25 cellular contexts compared by ENCODE assay signal in genomic region chr1:175735144-175735543, GRCh38. TPM values are rescaled to one million over a fixed set of nuclear protein-coding genes. Genes with fewer than 3 reads are reported as not detected.
"Had no signal": no experiment of that assay in that cellular context is flagged by ENCODE, and none has a peak within 500 bp of the region (broad histone marks: within the 10 kb centered on the region; RNA-seq: fewer than 3 reads in every experiment).

No MANE protein-coding gene starts in this region.

- H3K36me3 ChIP-seq: esophagus muscularis mucosa, gastrocnemius medialis, heart right ventricle, left lung, lower lobe of right lung, neural progenitor cell, spleen, tibial artery, upper lobe of right lung, vagina had no signal

- DNase-seq: effector memory CD4-positive, alpha-beta T cell; gastrocnemius medialis; heart right ventricle; islet precursor cell; left lung; lower lobe of right lung; occipital lobe; psoas muscle; retina; spleen; stimulated activated CD4-positive, alpha-beta T cell treated with anti-CD3 and anti-CD28 coated beads, Interleukin-15, amount 100 ng/mL, for 24 hours; stimulated activated CD4-positive, alpha-beta T cell treated with anti-CD3 and anti-CD28 coated beads, Interleukin-1b, Interleukin-23, amount 100 ng/mL, for 48 hours; stimulated activated CD4-positive, alpha-beta T cell treated with anti-CD3 and anti-CD28 coated beads, Interleukin-4, amount 100 ng/mL, for 24 hours; tibial artery; upper lobe of right lung had no signal

- ATAC-seq: gastrocnemius medialis; heart right ventricle; left lung; lower lobe of right lung; natural killer cell treated with Interleukin-12 subunit alpha and Interleukin-12 subunit beta and Interleukin-15 and Interleukin-18, amount 100 ng/mL, for 72 hours; psoas muscle; sciatic nerve; stimulated activated memory B cell treated with anti-CD40 and anti-IgM and Interleukin-4, amounts not matched to agents 10 μg/mL and 1 μg/mL and 100 μg/mL, for 72 hours; upper lobe of right lung had no signal

- FAIRE-seq: endometrium had no signal

- H3K4me3 ChIP-seq: esophagus muscularis mucosa, gastrocnemius medialis, heart right ventricle, left lung, lower lobe of right lung, neural progenitor cell, psoas muscle, spleen, tibial artery, upper lobe of right lung, vagina had no signal

- H3K27ac ChIP-seq: esophagus muscularis mucosa, gastrocnemius medialis, heart right ventricle, left lung, lower lobe of right lung, neural progenitor cell, parathyroid adenoma, psoas muscle, spleen, tibial artery, upper lobe of right lung, vagina had no signal

- H3K4me1 ChIP-seq: esophagus muscularis mucosa, gastrocnemius medialis, heart right ventricle, left lung, lower lobe of right lung, neural progenitor cell, parathyroid adenoma, psoas muscle, spleen, tibial artery, upper lobe of right lung, vagina had no signal

- H3K9me3 ChIP-seq: esophagus muscularis mucosa, gastrocnemius medialis, heart right ventricle, left lung, lower lobe of right lung, psoas muscle, tibial artery, upper lobe of right lung, vagina had no signal

- H3K27me3 ChIP-seq: gastrocnemius medialis, neural progenitor cell, tibial artery, vagina had no signal

RNA-seq across cellular contexts. Expression of gene TNR, which starts 8.3 kb away (rescaled TPM):
- total RNA-seq: fibroblast of villous mesenchyme; gastrocnemius medialis; mesothelial cell of epicardium; natural killer cell treated with Interleukin-12 subunit alpha and Interleukin-12 subunit beta and Interleukin-15 and Interleukin-18, amount 100 ng/mL, for 72 hours; psoas muscle; sciatic nerve had no signal
